Comparison of ENCODE assay signal across 15 cellular contexts in the genomic region with DNA sequence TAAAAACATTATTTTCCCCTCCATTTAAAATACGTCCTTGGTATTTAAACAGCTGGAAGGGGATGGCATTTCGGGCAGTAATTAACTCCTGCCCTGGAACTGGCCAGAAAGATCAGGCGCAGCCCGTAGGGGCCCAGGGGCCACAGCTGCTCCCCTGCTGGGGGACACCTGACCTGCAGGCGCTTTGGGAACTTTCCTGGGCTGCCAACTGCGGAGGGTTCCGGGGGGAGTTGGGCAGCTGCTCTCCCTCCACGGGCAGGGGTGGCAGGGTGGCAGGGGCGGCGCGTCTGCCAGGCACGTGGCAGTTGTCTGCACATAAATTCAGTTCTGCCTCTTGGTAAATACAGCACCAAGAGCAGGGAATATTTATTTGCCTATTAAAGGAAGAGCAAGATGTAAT. TPM values are rescaled to one million over a fixed set of nuclear protein-coding genes. Genes with fewer than 3 reads are reported as not detected.
DNase-seq lines count a peak whose midpoint lies in the region; TF ChIP-seq lines count a peak whose summit lies in the region.
"Had no signal": no experiment of that assay in that cellular context is flagged by ENCODE, and none has a peak within 500 bp of the region (broad histone marks: within the 10 kb centered on the region; RNA-seq: fewer than 3 reads in every experiment).

No MANE protein-coding gene starts in this region.

- H3K36me3 Mint-ChIP-seq in glutamatergic neuron (ENCODE audit: unreplicated experiment) = no peaks in the 10 kb centered on the region
- H3K36me3 Mint-ChIP-seq: natural killer cell had no signal

- peaks cover 5% of the 10 kb centered on the region for H3K9me3 Mint-ChIP-seq in glutamatergic neuron (ENCODE audit: unreplicated experiment)
- H3K9me3 Mint-ChIP-seq: natural killer cell had no signal

- peak overlapping the region in 1 of 8 donors; percentile 36 for H3K27ac ChIP-seq in spleen
- H3K27ac ChIP-seq: C4-2B, suprapubic skin had no signal

- peak overlapping the region; percentile 25 for H3K4me3 Mint-ChIP-seq in glutamatergic neuron (ENCODE audit: unreplicated experiment)
- H3K4me3 Mint-ChIP-seq: natural killer cell had no signal

- peaks cover 4 to 41% (median 25%) of the 10 kb centered on the region in 6 donors for H3K4me1 ChIP-seq in spleen

- H3K4me3 ChIP-seq in H7 (ENCODE audit: insufficient read depth, low read depth, low read length) (no peak overlapping the region), spleen (no peak overlapping the region)
- H3K4me3 ChIP-seq: suprapubic skin had no signal

- no peaks in the 10 kb centered on the region for H3K36me3 ChIP-seq in H7 (replicated peaks; ENCODE audit: control insufficient read depth, insufficient read depth, low read length)
- peaks cover 0 to 69% (median 22%) of the 10 kb centered on the region in 6 donors for H3K36me3 ChIP-seq in spleen

- H3K27ac Mint-ChIP-seq in glutamatergic neuron (ENCODE audit: unreplicated experiment) = no peak overlapping the region
- H3K27ac Mint-ChIP-seq: natural killer cell had no signal

- 94 to 96% (median 94%) methylated on average over 12 of the region's 12 CpGs for WGBS in spleen, 5 donors

- no peak for TF ChIP-seq POLR2A in spleen (IDR thresholded peaks at IDR 0.05)

- peaks cover 2% of the 10 kb centered on the region for H3K27me3 Mint-ChIP-seq in glutamatergic neuron (ENCODE audit: unreplicated experiment)

- no peaks in the 10 kb centered on the region for H3K9me3 ChIP-seq in spleen
- H3K9me3 ChIP-seq: suprapubic skin had no signal

- H3K27me3 ChIP-seq in H7 (ENCODE audit: control insufficient read depth, insufficient read depth, low read length) (no peaks in the 10 kb centered on the region), spleen (replicated peaks in 1 of 7) (no peaks in the 10 kb centered on the region)
- H3K27me3 ChIP-seq: suprapubic skin had no signal

- peaks cover 9% of the 10 kb centered on the region for H3K4me1 Mint-ChIP-seq in glutamatergic neuron (ENCODE audit: low read depth, unreplicated experiment)
- H3K4me1 Mint-ChIP-seq: natural killer cell had no signal

- intact Hi-C loops in spleen (cut with DNase I; ENCODE audit: low total_unique reads) = no loop called here

- TF ChIP-seq CTCF in glutamatergic neuron (IDR thresholded peaks at IDR 0.05; ENCODE audit: partially characterized antibody, unreplicated experiment) = peak; percentile 29
- no peak for TF ChIP-seq CTCF in spleen (IDR thresholded peaks at IDR 0.05 in 8 of 11, conservative IDR thresholded peaks at IDR 0.05 in 3 of 11)

- DNase-seq in H7 (peak; percentile 76), NCI-H2171 (lab: John Stamatoyannopoulos, UW) (peak; percentile 35), glutamatergic neuron (no peak), spleen (peak; percentile 62), foreskin melanocyte (no peak), Kasumi-1 (lab: John Stamatoyannopoulos, UW) (no peak)
- no peak for DNase-seq in activated T-cell treated with anti-CD3 and anti-CD28 coated beads, Interleukin-2, amount 50 U/mL, for 48 hours
- DNase-seq: activated gamma-delta T cell treated with Interleukin-2 at 50 U/mL for 16 hours, anterior cingulate cortex, KBM-7, natural killer cell, NCI-H1105, SHP77 treated with DMSO at 0.1 percent for 48 hours had no signal

RNA-seq across cellular contexts. Expression of a gene that starts 30.1 kb away (rescaled TPM):
- 13.0 and 15.0 TPM in 2 replicates for total RNA-seq in H7 (2014; rRNA removed; shearing (Covaris generic))
- total RNA-seq in glutamatergic neuron (ENCODE audit: unreplicated experiment) (24.3 TPM), spleen (10 to 100 TPM; 23.0 to 35.7 (median 31.5) TPM)
- 10 to 100 TPM; 24.0 to 41.1 (median 25.4) TPM for polyA plus RNA-seq in spleen

Comparison
In these comparisons a context has a peak if more than half of its experiments do, and no peak if none do; other contexts are left out.
1. DNase-seq: peak in H7 (single experiment), NCI-H2171 (single experiment) and spleen (single experiment); none in glutamatergic neuron (single experiment), foreskin melanocyte (single experiment), activated T-cell treated with anti-CD3 and anti-CD28 coated beads, Interleukin-2, amount 50 U/mL, for 48 hours (0 of 2) and Kasumi-1 (0 of 2).